35 cellular contexts compared by ENCODE assay signal in genomic region chr15:29333261-29333660, GRCh38.
"Had no signal": no experiment of that assay in that cellular context is flagged by ENCODE, and none has a peak within 500 bp of the region (broad histone marks: within the 10 kb centered on the region; RNA-seq: fewer than 3 reads in every experiment).

No MANE protein-coding gene starts in this region.

- H3K36me3 ChIP-seq: MG63 had no signal

- H3K27me3 ChIP-seq: MG63 had no signal

- H3K9me3 ChIP-seq: MG63 had no signal

- H3K4me3 ChIP-seq: MG63 had no signal

- H3K9ac ChIP-seq: KMS-11 had no signal

- H3K4me2 ChIP-seq: KMS-11 had no signal

- H3K27ac ChIP-seq: KMS-11 had no signal

- DNase-seq: Karpas-422, Kasumi-1, KG1, MG63, MM.1S, MV-4-11, NCI-H1048, NCI-H1092, NCI-H1092 treated with DMSO at 0.1 percent for 48 hours, NCI-H1105, NCI-H1105 treated with DMSO at 0.1 percent for 48 hours, NCI-H1417, NCI-H1417 treated with DMSO at 0.1 percent for 48 hours, NCI-H1436, NCI-H1436 treated with DMSO at 0.1 percent for 48 hours, NCI-H146, NCI-H1694, NCI-H1694 treated with DMSO at 0.1 percent for 48 hours, NCI-H187, NCI-H187 treated with DMSO at 0.1 percent for 48 hours, NCI-H1930, NCI-H2029, NCI-H2029 treated with DMSO at 0.1 percent for 48 hours, NCI-H2081, NCI-H2081 treated with DMSO at 0.1 percent for 48 hours, NCI-H2107, NCI-H2171, NCI-H2171 treated with DMSO at 0.1 percent for 48 hours, NCI-H2227 treated with DMSO at 0.1 percent for 48 hours, NCI-H226, NCI-H345, NCI-H446, NCI-H446 treated with DMSO at 0.1 percent for 48 hours, NCI-H510A had no signal
